In the genomic region with DNA sequence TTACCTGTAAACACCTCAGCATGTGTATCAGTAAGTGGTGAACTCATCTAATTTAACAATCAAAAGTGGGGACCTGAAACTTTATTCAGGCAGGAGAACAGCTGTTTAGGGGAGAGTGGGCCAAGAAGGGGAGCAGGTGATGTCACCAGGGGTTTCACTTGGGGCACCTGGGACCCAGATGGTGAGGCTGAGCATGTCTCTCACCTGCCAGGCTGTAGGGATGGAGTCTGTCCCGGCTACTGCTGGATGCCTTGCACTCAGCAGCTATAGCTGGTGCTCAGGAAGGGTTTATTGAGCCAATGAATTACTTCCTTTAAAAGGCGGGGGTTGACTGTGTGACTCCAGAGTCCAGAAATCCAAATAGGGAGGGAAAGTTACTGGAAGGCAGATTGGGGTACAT, we compare ENCODE assay signal across 25 cellular contexts.
"Had no signal": no experiment of that assay in that cellular context is flagged by ENCODE, and none has a peak within 500 bp of the region (broad histone marks: within the 10 kb centered on the region; RNA-seq: fewer than 3 reads in every experiment).

No MANE protein-coding gene starts in this region.

- H2AFZ ChIP-seq: parathyroid adenoma had no signal

- H3K9me3 ChIP-seq: lower lobe of right lung, psoas muscle, right lobe of liver, tibial artery had no signal

- H3K79me2 ChIP-seq: parathyroid adenoma had no signal

- H3K9ac ChIP-seq: parathyroid adenoma had no signal

- H3K9me3 Mint-ChIP-seq: nephron; stimulated activated memory B cell treated with anti-CD40 and anti-IgM and Interleukin-4, amounts not matched to agents 10 μg/mL and 1 μg/mL and 100 μg/mL, for 72 hours; stimulated activated naive CD8-positive, alpha-beta T cell treated with anti-CD3 and anti-CD28 coated beads, Interleukin-15, Interleukin-2, amounts not matched to agents 100 ng/mL and 50 ng/mL, for 24 hours had no signal

- H3K4me1 Mint-ChIP-seq: memory B cell; stimulated activated memory B cell treated with anti-CD40 and anti-IgM and Interleukin-4, amounts not matched to agents 10 μg/mL and 1 μg/mL and 100 μg/mL, for 72 hours had no signal

- H3K27me3 ChIP-seq: heart left ventricle, right lobe of liver had no signal

- DNase-seq: cerebellar nuclear complex; dermis blood vessel endothelial cell; effector CD4-positive, alpha-beta T cell; foreskin melanocyte; hippocampal formation; left ventricle myocardium inferior; lower lobe of right lung; midbrain; occipital lobe; psoas muscle; retina; spleen; stimulated activated CD4-positive, alpha-beta T cell treated with anti-CD3 and anti-CD28 coated beads, Interleukin-15, amount 100 ng/mL, for 24 hours; stimulated activated CD4-positive, alpha-beta T cell treated with anti-CD3 and anti-CD28 coated beads, Interleukin-1b, Interleukin-23, amount 100 ng/mL, for 48 hours; stimulated activated CD4-positive, alpha-beta T cell treated with anti-CD3 and anti-CD28 coated beads, Interleukin-4, amount 100 ng/mL, for 24 hours; tibial artery had no signal

- H3K36me3 Mint-ChIP-seq: memory B cell; stimulated activated memory B cell treated with anti-CD40 and anti-IgM and Interleukin-4, amounts not matched to agents 10 μg/mL and 1 μg/mL and 100 μg/mL, for 72 hours had no signal

- H3K27ac ChIP-seq: heart left ventricle, left ventricle myocardium inferior, lower lobe of right lung, parathyroid adenoma, psoas muscle, right lobe of liver, spleen, tibial artery had no signal

- H3K27ac Mint-ChIP-seq: memory B cell; nephron; stimulated activated memory B cell treated with anti-CD40 and anti-IgM and Interleukin-4, amounts not matched to agents 10 μg/mL and 1 μg/mL and 100 μg/mL, for 72 hours; stimulated activated naive CD8-positive, alpha-beta T cell treated with anti-CD3 and anti-CD28 coated beads, Interleukin-15, Interleukin-2, amounts not matched to agents 100 ng/mL and 50 ng/mL, for 24 hours had no signal

- ATAC-seq: heart left ventricle; lower lobe of right lung; psoas muscle; right lobe of liver; stimulated activated memory B cell treated with anti-CD40 and anti-IgM and Interleukin-4, amounts not matched to agents 10 μg/mL and 1 μg/mL and 100 μg/mL, for 72 hours had no signal

- H3K4me3 ChIP-seq: heart left ventricle, left ventricle myocardium inferior, lower lobe of right lung, psoas muscle, right lobe of liver, spleen, tibial artery had no signal

- FAIRE-seq: colon, islet of Langerhans had no signal

- H3K4me3 Mint-ChIP-seq: memory B cell; nephron; stimulated activated memory B cell treated with anti-CD40 and anti-IgM and Interleukin-4, amounts not matched to agents 10 μg/mL and 1 μg/mL and 100 μg/mL, for 72 hours; stimulated activated naive CD8-positive, alpha-beta T cell treated with anti-CD3 and anti-CD28 coated beads, Interleukin-15, Interleukin-2, amounts not matched to agents 100 ng/mL and 50 ng/mL, for 24 hours had no signal

- H3K4me1 ChIP-seq: heart left ventricle, left ventricle myocardium inferior, lower lobe of right lung, parathyroid adenoma, psoas muscle, right lobe of liver, spleen, tibial artery had no signal

- H3K36me3 ChIP-seq: heart left ventricle, left ventricle myocardium inferior, lower lobe of right lung, right lobe of liver, spleen, tibial artery had no signal
